27 cellular contexts compared by ENCODE assay signal in genomic region chr4:118180776-118181175, GRCh38.
DNase-seq lines count a peak whose midpoint lies in the region; FAIRE-seq and TF ChIP-seq lines count a peak whose summit lies in the region.
"Had no signal": no experiment of that assay in that cellular context is flagged by ENCODE, and none has a peak within 500 bp of the region (broad histone marks: within the 10 kb centered on the region; RNA-seq: fewer than 3 reads in every experiment).

No MANE protein-coding gene starts in this region.

- FAIRE-seq in endothelial cell of umbilical vein (lab: Jason Lieb, UNC): no peak
- FAIRE-seq: G401.6, H1 had no signal

- CTCF ChIA-PET in endothelial cell of umbilical vein (lab: Charles Lee): no interaction called here

- H3K4me2 ChIP-seq in endothelial cell of umbilical vein (ENCODE audit: insufficient read depth, low read length): no peak overlapping the region
- H3K4me2 ChIP-seq in osteoblast (ENCODE audit: insufficient read depth, low read length): no peak overlapping the region

- H3K27me3 ChIP-seq in endothelial cell of umbilical vein (ENCODE audit: control insufficient read depth in 2 of 2, insufficient read depth in 2 of 2, low read length in 2 of 2) (no peaks in the 10 kb centered on the region), osteoblast (ENCODE audit: insufficient read depth, low read length) (no peaks in the 10 kb centered on the region)
- H3K27me3 ChIP-seq: testis had no signal

- H3K79me2 ChIP-seq in endothelial cell of umbilical vein (ENCODE audit: control insufficient read depth, insufficient read depth, low read length) (no peaks in the 10 kb centered on the region), osteoblast (ENCODE audit: insufficient read depth, low read length) (no peaks in the 10 kb centered on the region)

- TF ChIP-seq CTCF in endothelial cell of umbilical vein (IDR thresholded peaks at IDR 0.05; ENCODE audit: extremely low read depth in 1 of 2, insufficient read depth in 1 of 2, low read depth in 1 of 2, low read length in 2 of 2): no peak
- TF ChIP-seq CTCF in osteoblast (IDR thresholded peaks at IDR 0.05; ENCODE audit: extremely low read depth, low read depth, low read length): no peak

- H2AFZ ChIP-seq in endothelial cell of umbilical vein (ENCODE audit: low read depth, low read length) (no peak overlapping the region), osteoblast (ENCODE audit: low read length) (no peak overlapping the region)

- H3K9me3 ChIP-seq in endothelial cell of umbilical vein (replicated peaks; ENCODE audit: control insufficient read depth, insufficient read depth, low read length): no peaks in the 10 kb centered on the region
- no peaks in the 10 kb centered on the region for H3K9me3 ChIP-seq in osteoblast (ENCODE audit: low read depth, low read length)
- H3K9me3 ChIP-seq: left ventricle myocardium inferior, testis had no signal

- BruUV-seq in endothelial cell of umbilical vein (replicated peaks; lab: Mats Ljungman, UMichigan): no TSS peak

- H3K27ac ChIP-seq in endothelial cell of umbilical vein (ENCODE audit: insufficient read depth, low read depth, low read length) (no peak overlapping the region), osteoblast (ENCODE audit: low read depth, low read length) (no peak overlapping the region), substantia nigra (ENCODE audit: low read depth, low read length, poor library complexity, severe bottlenecking) (no peak overlapping the region)
- H3K27ac ChIP-seq: left ventricle myocardium inferior, testis had no signal

- no peak overlapping the region for H3K4me3 ChIP-seq in endothelial cell of umbilical vein (replicated peaks in 1 of 3; ENCODE audit: insufficient read depth in 1 of 3, low read depth in 1 of 3, low read length in 3 of 3)
- no peak overlapping the region for H3K4me3 ChIP-seq in osteoblast (ENCODE audit: insufficient read depth, low read length)
- H3K4me3 ChIP-seq: left ventricle myocardium inferior, testis had no signal

- POLR2A ChIA-PET in endothelial cell of umbilical vein (lab: Charles Lee): no interaction called here

- DNase-seq in ELR (ENCODE audit: low read depth): peak; percentile 46
- DNase-seq in LoVo (ENCODE audit: low spot score): peak; percentile 1
- DNase-seq in endothelial cell of umbilical vein (ENCODE audit: low read depth, low spot score): no peak
- DNase-seq in osteoblast (ENCODE audit: insufficient read length, low spot score, missing footprints): peak; percentile 48
- DNase-seq in cerebellar cortex (ENCODE audit: low spot score): no peak
- DNase-seq in posterior vena cava (ENCODE audit: low spot score): no peak
- DNase-seq in substantia nigra (lab: John Stamatoyannopoulos, UW): no peak
- DNase-seq: activated CD4-positive, alpha-beta T cell treated with anti-CD3 and anti-CD28 coated beads, Interleukin-2, amount 50 U/mL, for 4 hours; anterior cingulate cortex; central memory CD4-positive, alpha-beta T cell; dermis blood vessel endothelial cell; foreskin melanocyte; hippocampal formation; immature natural killer cell; Karpas-422; left ventricle myocardium inferior; naive thymus-derived CD8-positive, alpha-beta T cell; NCI-H1105; NCI-H1930; NCI-H2227 treated with DMSO at 0.1 percent for 48 hours; NCI-H748 treated with DMSO at 0.1 percent for 48 hours; right cardiac atrium; stimulated activated CD4-positive, alpha-beta T cell treated with anti-CD3 and anti-CD28 coated beads, Interleukin-4, amount 100 ng/mL, for 24 hours; stimulated activated naive CD4-positive, alpha-beta T cell; testis had no signal

- TF ChIP-seq POLR2A in endothelial cell of umbilical vein (IDR thresholded peaks at IDR 0.05; ENCODE audit: low read depth, low read length): no peak

- no peaks in the 10 kb centered on the region for H3K4me1 ChIP-seq in endothelial cell of umbilical vein (ENCODE audit: control insufficient read depth, extremely low read depth, insufficient read depth, low read length)
- H3K4me1 ChIP-seq in osteoblast (ENCODE audit: insufficient read depth, low read length): peaks cover 13% of the 10 kb centered on the region
- H3K4me1 ChIP-seq: left ventricle myocardium inferior, testis had no signal

- H3K36me3 ChIP-seq in endothelial cell of umbilical vein (ENCODE audit: control insufficient read depth in 2 of 2, extremely low read depth in 1 of 2, insufficient read depth in 2 of 2, low read length in 2 of 2): no peaks in the 10 kb centered on the region
- H3K36me3 ChIP-seq in osteoblast (ENCODE audit: insufficient read depth, low read length): no peaks in the 10 kb centered on the region
- H3K36me3 ChIP-seq: left ventricle myocardium inferior had no signal

- no peaks in the 10 kb centered on the region for H4K20me1 ChIP-seq in endothelial cell of umbilical vein (replicated peaks; ENCODE audit: control insufficient read depth, extremely low read depth, insufficient read depth, low read length)
- H4K20me1 ChIP-seq in osteoblast (ENCODE audit: insufficient read depth, low read length): no peaks in the 10 kb centered on the region

- dilution Hi-C loops in endothelial cell of umbilical vein (cut with MboI; ENCODE audit: extremely low pct_ligation_motif_present, low sequenced_read_pairs): no loop called here

- H3K9ac ChIP-seq in endothelial cell of umbilical vein (replicated peaks; ENCODE audit: extremely low read depth, insufficient read depth, low read length): no peak overlapping the region

- no peaks in the 10 kb centered on the region for H3K9me1 ChIP-seq in endothelial cell of umbilical vein (replicated peaks; ENCODE audit: control insufficient read depth, extremely low read depth, insufficient read depth, low read length)

- intact Hi-C loops in endothelial cell of umbilical vein (cut with micrococcal nuclease) (no loop called here), posterior vena cava (cut with DNase I) (no loop called here)

TF ChIP-seq in endothelial cell of umbilical vein, 7 proteins besides CTCF, POLR2A, EP300 and RAD21:
- TF ChIP-seq MYC (IDR thresholded peaks at IDR 0.05; ENCODE audit: low read depth, low read length): no peak
- TF ChIP-seq FOS (IDR thresholded peaks at IDR 0.05; ENCODE audit: borderline replicate concordance, insufficient read depth, low read length): peak; percentile 47
- TF ChIP-seq MAX (IDR thresholded peaks at IDR 0.05; ENCODE audit: insufficient read depth, insufficient read length): no peak
- no peak for TF ChIP-seq POLR2AphosphoS5 (IDR thresholded peaks at IDR 0.05; ENCODE audit: insufficient read depth, low read depth, low read length)

Comparison
In these comparisons a context has a peak if more than half of its experiments do, and no peak if none do; other contexts are left out.
1. DNase-seq: peak in ELR (single experiment), LoVo (single experiment) and osteoblast (single experiment); none in endothelial cell of umbilical vein (single experiment), cerebellar cortex (single experiment), posterior vena cava (single experiment) and substantia nigra (0 of 49).